8 cellular contexts compared by ENCODE assay signal in the genomic region with DNA sequence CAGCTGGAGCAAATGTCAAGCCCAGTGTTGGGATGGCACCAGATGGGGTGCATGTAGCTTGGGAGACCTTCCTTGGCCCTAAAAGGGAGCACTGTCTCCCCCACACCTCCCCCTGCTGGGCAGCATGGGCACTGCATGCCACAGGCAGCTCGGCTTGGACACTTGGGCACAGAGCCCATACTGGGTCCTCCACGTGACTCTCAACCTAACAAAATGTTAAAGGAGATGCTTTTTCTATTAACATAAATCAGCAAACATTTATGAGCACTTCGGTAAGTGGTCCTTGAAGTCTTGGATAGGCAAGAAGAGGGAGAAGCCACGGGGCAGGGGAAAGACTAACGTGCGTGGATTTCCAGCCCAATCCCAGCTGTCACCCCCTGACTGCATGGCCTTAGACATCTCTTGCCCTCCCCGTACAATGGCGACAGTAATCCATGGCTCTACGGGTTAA. TPM values are rescaled to one million over a fixed set of nuclear protein-coding genes. Genes with fewer than 3 reads are reported as not detected.
DNase-seq lines count a peak whose midpoint lies in the region; ATAC-seq and TF ChIP-seq lines count a peak whose summit lies in the region.

No MANE protein-coding gene starts in this region.

- DNase-seq in AG10803 (ENCODE audit: low read depth), result peak; percentile 42
- DNase-seq in activated B cell treated with CpG ODN at 0.5 μM for 24 hours, result peak; percentile 67
- peak; percentile 12 for DNase-seq in mammary epithelial cell
- peak; percentile 70 for DNase-seq in left lobe of liver (ENCODE audit: low spot score)
- DNase-seq in stimulated activated CD4-positive, alpha-beta T cell treated with anti-CD3 and anti-CD28 coated beads, TNF-alpha, amount 100 ng/mL, for 24 hours (ENCODE audit: low read depth in 3 of 3), result peak; percentile 44 to 70 (median 60)
- no peak for DNase-seq in cortex of kidney (lab: John Stamatoyannopoulos, UW)

- H3K4me2 ChIP-seq in KMS-11 (no peak overlapping the region), mammary epithelial cell (ENCODE audit: insufficient read depth, low read depth, low read length) (no peak overlapping the region)

- no peak overlapping the region for H3K9ac ChIP-seq in KMS-11
- no peak overlapping the region for H3K9ac ChIP-seq in mammary epithelial cell (ENCODE audit: insufficient read depth, low read length)

- H3K36me3 Mint-ChIP-seq in activated B cell treated with CpG ODN at 0.5 μM for 24 hours (ENCODE audit: low read depth), result no peaks in the 10 kb centered on the region

- H3K36me3 ChIP-seq in KMS-11 (ENCODE audit: insufficient read depth) (no peaks in the 10 kb centered on the region), mammary epithelial cell (ENCODE audit: insufficient read depth, low read length) (no peaks in the 10 kb centered on the region)

- H3K4me3 ChIP-seq in AG10803 (ENCODE audit: low read length), result no peak overlapping the region
- H3K4me3 ChIP-seq in KMS-11 (IDR thresholded peaks at IDR 0.05; ENCODE audit: insufficient read depth, low read depth, low read length), result no peak overlapping the region
- no peak overlapping the region for H3K4me3 ChIP-seq in mammary epithelial cell (replicated peaks in 1 of 3; ENCODE audit: insufficient read depth in 1 of 3, low read depth in 2 of 3, low read length in 3 of 3)

- H3K9me3 Mint-ChIP-seq in activated B cell treated with CpG ODN at 0.5 μM for 24 hours, result no peaks in the 10 kb centered on the region

- dilution Hi-C loops in mammary epithelial cell (cut with HindIII; ENCODE audit: low sequenced_read_pairs), result no loop called here

- peaks cover 11% of the 10 kb centered on the region for H3K9me3 ChIP-seq in mammary epithelial cell (replicated peaks; ENCODE audit: insufficient read depth, low read length)

- no peak overlapping the region for H3K27ac Mint-ChIP-seq in activated B cell treated with CpG ODN at 0.5 μM for 24 hours

- no peaks in the 10 kb centered on the region for H3K4me1 Mint-ChIP-seq in activated B cell treated with CpG ODN at 0.5 μM for 24 hours

- CTCF ChIA-PET in activated B cell treated with CpG ODN at 0.5 μM for 24 hours (lab: Charles Lee) (interaction anchor here (0.9 to 3.8 kb wide), 17 partner anchors 9 to 553 kb away, joined by 3 to 82 read pairs (median 4); a partner anchor contains a TSS), mammary epithelial cell (lab: Charles Lee; ENCODE audit: low non-redundant PET) (interaction anchor here (0.6 to 0.7 kb wide), 2 partner anchors 12 to 27 kb away, joined by 3 read pairs; no protein-coding TSS in a partner anchor)

- H2AFZ ChIP-seq in KMS-11 (ENCODE audit: low read depth), result no peak overlapping the region
- H2AFZ ChIP-seq in mammary epithelial cell (ENCODE audit: low read depth, low read length), result no peak overlapping the region

- no peak overlapping the region for H3K27ac ChIP-seq in KMS-11
- no peak overlapping the region for H3K27ac ChIP-seq in mammary epithelial cell (ENCODE audit: insufficient read depth, low read depth, low read length)

- no peaks in the 10 kb centered on the region for H4K20me1 ChIP-seq in KMS-11 (ENCODE audit: insufficient read depth)
- no peaks in the 10 kb centered on the region for H4K20me1 ChIP-seq in mammary epithelial cell (ENCODE audit: insufficient read depth, low read length)

- H3K4me1 ChIP-seq in KMS-11 (ENCODE audit: low read depth, poor library complexity, severe bottlenecking), result no peaks in the 10 kb centered on the region
- no peaks in the 10 kb centered on the region for H3K4me1 ChIP-seq in mammary epithelial cell (ENCODE audit: insufficient read depth, low read length)

- in situ Hi-C loops in mammary epithelial cell (cut with MboI; ENCODE audit: low sequenced_read_pairs in 2 of 2), result no loop called here

- POLR2A ChIA-PET in activated B cell treated with CpG ODN at 0.5 μM for 24 hours (lab: Charles Lee), result interaction anchor here (1.4 kb wide), 1 partner anchor 23 kb away, joined by 15 read pairs; no protein-coding TSS in a partner anchor

- intact Hi-C loops in activated B cell treated with CpG ODN at 0.5 μM for 24 hours (cut with micrococcal nuclease) (loop anchor here (1.0 to 5.0 kb wide), 2 partner anchors 22 to 1148 kb away; no protein-coding TSS in a partner anchor), mammary epithelial cell (cut with micrococcal nuclease) (loop anchor here (1.0 kb wide), 1 partner anchor 188 kb away; no protein-coding TSS in a partner anchor)

- TF ChIP-seq CTCF in AG10803 (conservative IDR thresholded peaks at IDR 0.05; ENCODE audit: low read length), result peak; percentile 98
- TF ChIP-seq CTCF in KMS-11 (conservative IDR thresholded peaks at IDR 0.05; ENCODE audit: low read depth, low read length), result peak; percentile 72
- TF ChIP-seq CTCF in activated B cell treated with CpG ODN at 0.5 μM for 24 hours (IDR thresholded peaks at IDR 0.05), result peak; percentile 45
- peak; percentile 62 to 86 for TF ChIP-seq CTCF in mammary epithelial cell (conservative IDR thresholded peaks at IDR 0.05 in 1 of 2, IDR thresholded peaks at IDR 0.05 in 1 of 2; ENCODE audit: extremely low read depth in 1 of 2, insufficient read depth in 1 of 2, low read depth in 1 of 2, low read length in 2 of 2)

- ATAC-seq in GM19043 (IDR thresholded peaks at IDR 0.05; ENCODE audit: low read depth, unreplicated experiment) (peak; percentile 66), activated B cell treated with CpG ODN at 0.5 μM for 24 hours (ENCODE audit: low read depth) (peak; percentile 86), left lobe of liver (peak; percentile 98)

- peaks cover 4% of the 10 kb centered on the region for H3K27me3 Mint-ChIP-seq in activated B cell treated with CpG ODN at 0.5 μM for 24 hours

- H3K27me3 ChIP-seq in KMS-11 (ENCODE audit: insufficient read depth, low read depth) (no peaks in the 10 kb centered on the region), mammary epithelial cell (ENCODE audit: insufficient read depth, low read length) (no peaks in the 10 kb centered on the region)

- BruUV-seq in mammary epithelial cell (replicated peaks; lab: Mats Ljungman, UMichigan), result no TSS peak

- H3K79me2 ChIP-seq in KMS-11 (ENCODE audit: insufficient read depth, low read depth) (no peaks in the 10 kb centered on the region), mammary epithelial cell (ENCODE audit: insufficient read depth, low read length) (no peaks in the 10 kb centered on the region)

- WGBS in mammary epithelial cell (ENCODE audit: low coverage, missing lambda C conversion rate), result 63% methylated on average over 9 of the region's 9 CpGs

- no peak overlapping the region for H3K4me3 Mint-ChIP-seq in activated B cell treated with CpG ODN at 0.5 μM for 24 hours

RNA-seq across cellular contexts. Expression of a gene that starts 23.9 kb away (rescaled TPM):
- total RNA-seq in activated B cell treated with CpG ODN at 0.5 μM for 24 hours (26.9 and 30.3 TPM in 2 replicates), mammary epithelial cell (10 to 100 TPM; 24.2 to 38.2 TPM), left lobe of liver (15.0 TPM)
- 31.0 TPM for polyA plus RNA-seq in mammary epithelial cell
- 21.5 TPM for polyA minus RNA-seq in mammary epithelial cell

RNA-seq across cellular contexts. Expression of a gene that starts 37.3 kb away (rescaled TPM):
- 0.39 and 0.62 TPM in 2 replicates for total RNA-seq in activated B cell treated with CpG ODN at 0.5 μM for 24 hours
- under 1 TPM in 1 of 2 donors, not detected in 1; 0.83 TPM for total RNA-seq in mammary epithelial cell
- polyA plus RNA-seq in mammary epithelial cell, result 0.15 TPM
- not detected for polyA minus RNA-seq in mammary epithelial cell
- total RNA-seq in left lobe of liver, result 0.78 TPM

Comparison
In these comparisons a context has a peak if more than half of its experiments do, and no peak if none do; other contexts are left out.
1. CTCF ChIP-seq: peak in every context shown above with its lines; median percentile 98 in AG10803; 74 in mammary epithelial cell; 72 in KMS-11; 45 in activated B cell treated with CpG ODN at 0.5 μM for 24 hours.